In genomic region chr13:25352806-25353205, GRCh38 we compare ENCODE assay signal across 30 cellular contexts.
"Had no signal": no experiment of that assay in that cellular context is flagged by ENCODE, and none has a peak within 500 bp of the region (broad histone marks: within the 10 kb centered on the region; RNA-seq: fewer than 3 reads in every experiment).

No MANE protein-coding gene starts in this region.

- H3K4me3 ChIP-seq: left lung, lower lobe of right lung, pancreas, prostate gland, skin epidermis, stomach, testis, thyroid gland, transverse colon, upper lobe of left lung, vagina had no signal

- H3K4me1 Mint-ChIP-seq: immature natural killer cell, naive B cell, natural killer cell had no signal

- H3K36me3 Mint-ChIP-seq: immature natural killer cell, natural killer cell had no signal

- FAIRE-seq: islet of Langerhans, kidney, pancreas had no signal

- H3K27ac Mint-ChIP-seq: immature natural killer cell; natural killer cell; stimulated activated naive B cell treated with anti-CD40 and anti-IgM and Interleukin-4, amounts not matched to agents 10 μg/mL and 1 μg/mL and 100 μg/mL, for 72 hours had no signal

- H3K9me3 Mint-ChIP-seq: natural killer cell had no signal

- ATAC-seq: left colon; left lung; lower lobe of right lung; natural killer cell; pancreas; right cardiac atrium; sciatic nerve; stimulated activated naive B cell treated with anti-CD40 and anti-IgM and Interleukin-4, amounts not matched to agents 10 μg/mL and 1 μg/mL and 100 μg/mL, for 72 hours; stimulated activated naive CD8-positive, alpha-beta T cell treated with anti-CD3 and anti-CD28 coated beads, Interleukin-15, Interleukin-2, amounts not matched to agents 100 U/mL and 50 U/mL, for 24 hours had no signal

- H3K9me3 ChIP-seq: left lung, lower lobe of right lung, pancreas, prostate gland, stomach, testis, thyroid gland, transverse colon, upper lobe of left lung, vagina had no signal

- H3K4me1 ChIP-seq: left lung, lower lobe of right lung, pancreas, prostate gland, stomach, testis, thyroid gland, transverse colon, upper lobe of left lung, vagina had no signal

- DNase-seq: hypothalamus; immature natural killer cell; kidney; left colon; left lung; lower lobe of right lung; mammary epithelial cell; naive B cell; natural killer cell; nucleus accumbens; pancreas; posterior cingulate gyrus; retina; right cardiac atrium; stimulated activated CD4-positive, alpha-beta T cell treated with anti-CD3 and anti-CD28 coated beads, Interleukin-12 subunit alpha, Interleukin-12 subunit beta, amount 100 ng/mL, for 4 hours; stimulated activated CD4-positive, alpha-beta T cell treated with anti-CD3 and anti-CD28 coated beads, Interleukin-15, amount 100 ng/mL, for 24 hours; stimulated activated CD4-positive, alpha-beta T cell treated with anti-CD3 and anti-CD28 coated beads, Interleukin-2, amount 100 ng/mL, for 24 hours; stimulated activated CD4-positive, alpha-beta T cell treated with anti-CD3 and anti-CD28 coated beads, Interleukin-4, amount 100 ng/mL, for 1 hour; stimulated activated naive B cell treated with anti-CD40 and anti-IgM and Interleukin-4, amounts not matched to agents 10 μg/mL and 1 μg/mL and 100 μg/mL, for 72 hours; stimulated activated naive CD8-positive, alpha-beta T cell treated with anti-CD3 and anti-CD28 coated beads, Interleukin-15, Interleukin-2, amounts not matched to agents 100 U/mL and 50 U/mL, for 24 hours; stomach; testis; thyroid gland; transverse colon; upper lobe of left lung had no signal

- H3K36me3 ChIP-seq: left lung, lower lobe of right lung, pancreas, prostate gland, stomach, thyroid gland, transverse colon, upper lobe of left lung, vagina had no signal

- H3K27ac ChIP-seq: left lung, lower lobe of right lung, pancreas, prostate gland, skin epidermis, stomach, testis, thyroid gland, transverse colon, upper lobe of left lung, vagina had no signal

- H3K4me3 Mint-ChIP-seq: immature natural killer cell; naive B cell; natural killer cell; stimulated activated naive B cell treated with anti-CD40 and anti-IgM and Interleukin-4, amounts not matched to agents 10 μg/mL and 1 μg/mL and 100 μg/mL, for 72 hours had no signal

- H3K27me3 ChIP-seq: pancreas, testis, thyroid gland, upper lobe of left lung, vagina had no signal
